In genomic region chr6:33271608-33272357, GRCh38 we compare ENCODE assay signal across 8 cellular contexts. TPM values are rescaled to one million over a fixed set of nuclear protein-coding genes. Genes with fewer than 3 reads are reported as not detected.
A peak's percentile ranks its signal among the peaks of the same experiment; 100 is the strongest.
DNase-seq lines count a peak whose midpoint lies in the region; ATAC-seq and TF ChIP-seq lines count a peak whose summit lies in the region.

RPS18 (plus strand) TSS chr6:33272075; CDS start chr6:33272120, 45 bp downstream.
VPS52 (minus strand) TSS chr6:33271876; CDS start chr6:33271675, 201 bp downstream.

- DNase-seq in AG20443 (ENCODE audit: low spot score) (peak; percentile 94), NCI-H510A (lab: John Stamatoyannopoulos, UW) (peak; percentile 97), cerebellum (ENCODE audit: low spot score) (peak; percentile 96), kidney epithelial cell (ENCODE audit: low read depth) (peak; percentile 96)
- DNase-seq in activated CD4-positive, alpha-beta T cell treated with anti-CD3 and anti-CD28 coated beads for 1 hour = peak; percentile 86
- DNase-seq in stimulated activated CD4-positive, alpha-beta T cell treated with anti-CD3 and anti-CD28 coated beads, Interleukin-15, amount 100 ng/mL, for 48 hours (ENCODE audit: low read depth in 2 of 2) = peak; percentile 85 to 90

- peak within 1 kb of the TSS; percentile 69 for H3K4me3 ChIP-seq in kidney epithelial cell (ENCODE audit: low read depth, low read length)

- H3K36me3 ChIP-seq in kidney epithelial cell (ENCODE audit: control insufficient read depth, insufficient read depth, low read length) = peaks cover 3% of the 10 kb centered on the region

- TF ChIP-seq POLR2A in GM19099 (IDR thresholded peaks at IDR 0.05; ENCODE audit: extremely low read depth, insufficient read length, low read depth) = peak; percentile 99

- no peaks in the 10 kb centered on the region for H3K27me3 ChIP-seq in kidney epithelial cell (ENCODE audit: control insufficient read depth, insufficient read depth, low read length)

- TF ChIP-seq CTCF in kidney epithelial cell (IDR thresholded peaks at IDR 0.05; ENCODE audit: insufficient read depth, low read length, poor library complexity, severe bottlenecking) = no peak

- ATAC-seq in HG03432 (IDR thresholded peaks at IDR 0.05; ENCODE audit: unreplicated experiment) = peak; percentile 82

RNA-seq across cellular contexts. Expression of gene RPS18, which starts in this region (rescaled TPM):
- 1,193 TPM for total RNA-seq in cerebellum
- total RNA-seq in kidney epithelial cell = 6,267 and 7,360 TPM in 2 replicates

RNA-seq across cellular contexts. Expression of gene VPS52, which starts in this region (rescaled TPM):
- 37.8 TPM for total RNA-seq in cerebellum
- total RNA-seq in kidney epithelial cell = 32.3 and 56.1 TPM in 2 replicates

Comparison
In these comparisons a context has a peak if more than half of its experiments do, and no peak if none do; other contexts are left out.
1. Peak in every context shown above with its lines: DNase-seq, ATAC-seq and H3K4me3 ChIP-seq.